Comparison of ENCODE assay signal across 20 cellular contexts in the genomic region with DNA sequence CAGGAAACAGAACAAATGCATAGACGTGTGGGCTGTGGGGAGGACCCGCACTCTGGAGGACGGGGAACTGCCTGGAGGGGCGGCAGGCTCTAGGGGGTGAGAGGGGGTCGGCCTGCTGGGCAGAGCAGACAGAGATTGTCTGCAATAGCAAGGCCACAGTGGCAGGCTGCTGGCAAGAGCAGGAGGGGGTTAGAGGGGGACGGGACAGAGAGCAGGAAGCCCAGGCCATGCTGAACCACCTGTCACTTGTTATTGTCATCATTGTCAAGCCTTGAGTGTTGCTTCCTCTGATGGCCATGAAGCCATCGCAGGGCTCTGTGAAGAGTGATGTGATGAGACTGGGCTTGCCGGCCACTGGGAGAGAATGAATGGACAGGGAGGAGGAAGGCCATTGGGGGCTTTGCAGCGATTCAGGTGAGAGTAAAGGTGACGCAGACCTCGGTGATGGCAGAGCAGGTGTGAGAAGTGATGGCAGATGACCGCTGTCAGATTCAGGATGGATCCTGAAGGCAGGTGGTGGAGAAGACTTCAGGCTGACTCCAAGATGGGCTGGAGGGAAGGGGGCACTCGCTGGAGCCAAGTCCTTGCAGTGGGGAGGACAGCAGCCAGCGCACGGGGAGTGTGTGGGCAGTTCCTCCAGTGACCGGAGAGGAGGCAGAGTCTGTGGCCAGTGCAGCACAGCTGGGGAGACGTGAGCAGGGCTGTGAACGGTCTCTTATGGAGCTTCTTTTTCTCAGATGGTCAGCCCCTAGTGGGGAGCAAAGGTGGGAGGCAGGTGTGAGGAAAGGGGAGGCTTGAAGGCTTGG. TPM values are rescaled to one million over a fixed set of nuclear protein-coding genes. Genes with fewer than 3 reads are reported as not detected.
"Had no signal": no experiment of that assay in that cellular context is flagged by ENCODE, and none has a peak within 500 bp of the region (broad histone marks: within the 10 kb centered on the region; RNA-seq: fewer than 3 reads in every experiment).

No MANE protein-coding gene starts in this region.

- H3K9me3 ChIP-seq: gastrocnemius medialis, heart right ventricle, sigmoid colon, thyroid gland, vagina had no signal

- FAIRE-seq: astrocyte had no signal

- H3K36me3 Mint-ChIP-seq: activated naive CD4-positive, alpha-beta T cell treated with anti-CD3 and anti-CD28 coated beads, Interleukin-2, amount 10 ng/mL, durations not matched to agents 7 days and 5 days had no signal

- H3K27ac Mint-ChIP-seq: activated naive CD4-positive, alpha-beta T cell treated with anti-CD3 and anti-CD28 coated beads, Interleukin-2, amount 10 ng/mL, durations not matched to agents 7 days and 5 days had no signal

- DNase-seq: activated CD4-positive, alpha-beta T cell treated with anti-CD3 and anti-CD28 coated beads, Interleukin-2, amount 50 U/mL, for 1 hour; activated CD8-positive, alpha-beta memory T cell treated with anti-CD3 and anti-CD28 coated beads for 24 hours; activated naive CD4-positive, alpha-beta T cell treated with anti-CD3 and anti-CD28 coated beads, Interleukin-2, amount 10 ng/mL, durations not matched to agents 7 days and 5 days; dorsolateral prefrontal cortex; erythroblast; gastrocnemius medialis; mesenchymal stem cell; sigmoid colon; stimulated activated CD4-positive, alpha-beta T cell treated with anti-CD3 and anti-CD28 coated beads, Interleukin-12 subunit alpha, Interleukin-12 subunit beta, amount 100 ng/mL, for 4 hours; stimulated activated CD4-positive, alpha-beta T cell treated with anti-CD3 and anti-CD28 coated beads, Interleukin-2, amount 100 ng/mL, for 24 hours; T1000 had no signal

- H3K4me3 Mint-ChIP-seq: activated naive CD4-positive, alpha-beta T cell treated with anti-CD3 and anti-CD28 coated beads, Interleukin-2, amount 10 ng/mL, durations not matched to agents 7 days and 5 days had no signal

- H3K36me3 ChIP-seq: cardiac muscle cell, gastrocnemius medialis, sigmoid colon, thyroid gland, vagina had no signal

- H3K9me3 Mint-ChIP-seq: activated naive CD4-positive, alpha-beta T cell treated with anti-CD3 and anti-CD28 coated beads, Interleukin-2, amount 10 ng/mL, durations not matched to agents 7 days and 5 days had no signal

- H3K4me1 ChIP-seq: gastrocnemius medialis, heart right ventricle, sigmoid colon, vagina had no signal

- H3K27ac ChIP-seq: cardiac muscle cell, dorsolateral prefrontal cortex, gastrocnemius medialis, heart right ventricle, sigmoid colon, thyroid gland, vagina had no signal

- H3K4me1 Mint-ChIP-seq: activated naive CD4-positive, alpha-beta T cell treated with anti-CD3 and anti-CD28 coated beads, Interleukin-2, amount 10 ng/mL, durations not matched to agents 7 days and 5 days had no signal

- H3K4me3 ChIP-seq: cardiac muscle cell, dorsolateral prefrontal cortex, gastrocnemius medialis, heart right ventricle, sigmoid colon, thyroid gland, vagina had no signal

RNA-seq across cellular contexts. Expression of a gene that starts 43.6 kb away (rescaled TPM):
- total RNA-seq: astrocyte, cardiac muscle cell, gastrocnemius medialis, heart right ventricle, left ventricle myocardium superior, osteocyte, pulmonary artery endothelial cell, sigmoid colon, thyroid gland, vagina had no signal
- polyA plus RNA-seq: cardiac muscle cell, heart right ventricle, neural cell, sigmoid colon had no signal
